Comparison of ENCODE assay signal across 1 cellular context in genomic region chr14:49768301-49769121, GRCh38.
A peak's percentile ranks its signal among the peaks of the same experiment; 100 is the strongest.
TF ChIP-seq lines count a peak whose summit lies in the region.

No MANE protein-coding gene starts in this region.

TF ChIP-seq in HepG2, 621 proteins besides CTCF, POLR2A, EP300 and RAD21 (continued from another document and continues in another):
- TF ChIP-seq PLSCR1 (CRISPR knock-in tag; IDR thresholded peaks at IDR 0.05; ENCODE audit: borderline replicate concordance), result 0 out of 2 replicates have a peak, but pooled peaks have one; percentile 31
- TF ChIP-seq SCMH1 (CRISPR knock-in tag; IDR thresholded peaks at IDR 0.05; ENCODE audit: borderline replicate concordance), result no peak
- no peak for TF ChIP-seq ZBTB1 (CRISPR knock-in tag; IDR thresholded peaks at IDR 0.05; ENCODE audit: borderline replicate concordance)
- no peak for TF ChIP-seq KDM4B (CRISPR knock-in tag; IDR thresholded peaks at IDR 0.05)
- no peak for TF ChIP-seq KDM5A (IDR thresholded peaks at IDR 0.05; ENCODE audit: borderline replicate concordance, low read length)
- no peak for TF ChIP-seq BCLAF1 (IDR thresholded peaks at IDR 0.05)
- 0 out of 2 replicates have a peak, but pooled peaks have one; percentile 13 for TF ChIP-seq KDM5B (CRISPR knock-in tag; IDR thresholded peaks at IDR 0.05; ENCODE audit: borderline replicate concordance)
- TF ChIP-seq STAG1 (CRISPR knock-in tag; IDR thresholded peaks at IDR 0.05), result peak; percentile 3; the same call in 1 of the 2 replicates
- TF ChIP-seq ZBTB33 (CRISPR knock-in tag; IDR thresholded peaks at IDR 0.05), result no peak
- TF ChIP-seq ZNF749 (CRISPR knock-in tag; IDR thresholded peaks at IDR 0.05; ENCODE audit: borderline replicate concordance), result 0 out of 2 replicates have a peak, but pooled peaks have one; percentile 25
- peak; percentile 84; the same call in 1 of the 2 replicates for TF ChIP-seq IRF9 (CRISPR knock-in tag; IDR thresholded peaks at IDR 0.05; ENCODE audit: borderline replicate concordance)
- no peak for TF ChIP-seq ZNF282 (IDR thresholded peaks at IDR 0.05; ENCODE audit: partially characterized antibody)
- TF ChIP-seq HMGXB4 (CRISPR knock-in tag; IDR thresholded peaks at IDR 0.05; ENCODE audit: borderline replicate concordance in 1 of 2, low read depth in 1 of 2), result peak in 1 of 2 experiments; percentile 64; a peak in 2 of 4 replicates
- no peak for TF ChIP-seq CBX1 (IDR thresholded peaks at IDR 0.05; ENCODE audit: low read depth)
- TF ChIP-seq MEF2D (CRISPR knock-in tag; IDR thresholded peaks at IDR 0.05), result no peak; the same call in 1 of the 2 replicates
- peak; percentile 6 for TF ChIP-seq HNRNPLL (IDR thresholded peaks at IDR 0.05; ENCODE audit: low read depth, low read length, poor library complexity, severe bottlenecking)
- no peak for TF ChIP-seq ZNF382 (CRISPR knock-in tag; IDR thresholded peaks at IDR 0.05; ENCODE audit: borderline replicate concordance)
- peak; percentile 65; the same call in 1 of the 2 replicates for TF ChIP-seq ZC3H13 (CRISPR knock-in tag; IDR thresholded peaks at IDR 0.05)
- no peak for TF ChIP-seq PREB (CRISPR knock-in tag; IDR thresholded peaks at IDR 0.05)
- no peak for TF ChIP-seq HOXD1 (CRISPR knock-in tag; IDR thresholded peaks at IDR 0.05)
- no peak for TF ChIP-seq ZNF704 (CRISPR knock-in tag; IDR thresholded peaks at IDR 0.05; ENCODE audit: borderline replicate concordance)
- no peak for TF ChIP-seq ZNF101 (CRISPR knock-in tag; IDR thresholded peaks at IDR 0.05; ENCODE audit: borderline replicate concordance, low read depth)
- TF ChIP-seq WIZ (CRISPR knock-in tag; IDR thresholded peaks at IDR 0.05), result no peak
- no peak; the same call in 1 of the 2 replicates for TF ChIP-seq MTA1 (CRISPR knock-in tag; IDR thresholded peaks at IDR 0.05; ENCODE audit: borderline replicate concordance)
- TF ChIP-seq ZNF253 (CRISPR knock-in tag; IDR thresholded peaks at IDR 0.05; ENCODE audit: borderline replicate concordance), result no peak
- no peak for TF ChIP-seq MED13 (CRISPR knock-in tag; IDR thresholded peaks at IDR 0.05)
- no peak for TF ChIP-seq TRIM22 (IDR thresholded peaks at IDR 0.05)
- TF ChIP-seq AFF4 (CRISPR knock-in tag; IDR thresholded peaks at IDR 0.05), result no peak
- TF ChIP-seq CHCHD3 (CRISPR knock-in tag; IDR thresholded peaks at IDR 0.05), result 0 out of 2 replicates have a peak, but pooled peaks have one; percentile 26
- no peak for TF ChIP-seq TBP (CRISPR knock-in tag; IDR thresholded peaks at IDR 0.05)
- TF ChIP-seq ZNF354B (CRISPR knock-in tag; IDR thresholded peaks at IDR 0.05), result 0 out of 2 replicates have a peak, but pooled peaks have one; percentile 19
- TF ChIP-seq CENPBD1 (CRISPR knock-in tag; IDR thresholded peaks at IDR 0.05; ENCODE audit: borderline replicate concordance, low read depth), result no peak; the same call in 1 of the 2 replicates
- TF ChIP-seq LBX2 (CRISPR knock-in tag; IDR thresholded peaks at IDR 0.05; ENCODE audit: borderline replicate concordance), result no peak
- TF ChIP-seq ZBTB46 (CRISPR knock-in tag; IDR thresholded peaks at IDR 0.05; ENCODE audit: borderline replicate concordance), result no peak
- TF ChIP-seq CREM (IDR thresholded peaks at IDR 0.05), result peak; percentile 16; the same call in 1 of the 2 replicates
- TF ChIP-seq CREM (CRISPR knock-in tag; IDR thresholded peaks at IDR 0.05), result no peak
- peak; percentile 6; the same call in 1 of the 2 replicates for TF ChIP-seq SALL1 (CRISPR knock-in tag; IDR thresholded peaks at IDR 0.05)
- no peak for TF ChIP-seq ZNF614 (CRISPR knock-in tag; IDR thresholded peaks at IDR 0.05; ENCODE audit: borderline replicate concordance)
- no peak; the same call in 1 of the 2 replicates for TF ChIP-seq ISL2 (CRISPR knock-in tag; IDR thresholded peaks at IDR 0.05)
- no peak for TF ChIP-seq MZF1 (CRISPR knock-in tag; IDR thresholded peaks at IDR 0.05; ENCODE audit: borderline replicate concordance)
- no peak for TF ChIP-seq ATF3 (CRISPR knock-in tag; IDR thresholded peaks at IDR 0.05)
